ENCODE assay signal across 11 cellular contexts in the genomic region with DNA sequence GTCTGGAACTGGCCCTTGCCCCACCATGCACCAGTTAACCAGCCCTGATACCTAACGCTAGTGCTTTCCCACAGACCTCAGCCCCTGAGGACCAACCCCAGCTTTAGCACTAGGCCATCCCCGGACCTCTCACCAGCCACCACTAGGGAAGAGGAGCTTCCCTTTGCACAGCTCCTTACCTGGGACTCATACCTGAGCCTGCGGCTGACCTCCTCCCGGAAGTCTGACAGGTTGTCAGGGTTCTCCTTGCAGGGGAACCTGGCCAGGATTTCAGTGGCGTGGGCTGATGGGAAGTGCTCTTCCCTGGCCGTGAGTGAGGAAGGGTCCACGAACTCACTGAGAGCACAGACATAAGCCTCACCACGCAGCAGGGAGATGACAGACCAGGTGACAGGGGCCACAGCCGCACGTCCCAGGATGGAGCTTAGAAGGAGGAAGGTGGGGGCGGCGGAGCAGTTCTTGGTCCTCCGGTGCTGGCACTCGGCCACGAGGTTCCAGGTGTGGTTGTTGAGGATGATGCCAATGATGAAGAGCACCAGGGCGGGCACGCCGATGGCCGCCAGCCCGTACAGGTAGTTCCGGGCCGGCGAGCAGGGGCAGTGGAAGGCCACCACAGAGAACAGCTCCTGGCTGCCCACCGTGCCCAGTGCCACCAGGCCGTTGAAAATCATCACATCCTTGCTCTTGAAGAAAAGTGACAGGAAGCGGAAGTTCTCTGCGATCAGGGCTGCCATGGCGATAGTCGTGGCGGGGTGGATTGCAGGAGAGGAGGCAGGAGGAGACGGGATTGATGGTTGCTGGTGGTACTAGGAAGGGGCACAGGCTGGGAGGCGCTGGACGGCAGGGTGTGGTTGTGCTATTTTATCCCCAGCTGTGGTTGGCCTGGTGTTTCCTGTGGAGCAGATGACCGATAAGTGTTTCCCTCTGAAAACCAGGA. TPM values are rescaled to one million over a fixed set of nuclear protein-coding genes. Genes with fewer than 3 reads are reported as not detected.
DNase-seq lines count a peak whose midpoint lies in the region; ATAC-seq and TF ChIP-seq lines count a peak whose summit lies in the region.
"Had no signal": no experiment of that assay in that cellular context is flagged by ENCODE, and none has a peak within 500 bp of the region (broad histone marks: within the 10 kb centered on the region; RNA-seq: fewer than 3 reads in every experiment).

No MANE protein-coding gene starts in this region.

- H3K27me3 Mint-ChIP-seq in CD14-positive monocyte (ENCODE audit: low read depth in 3 of 3): peaks cover 1 to 7% (median 4%) of the 10 kb centered on the region in 3 donors

- H3K9me2 ChIP-seq in PC-9 (ENCODE audit: insufficient read depth): no peaks in the 10 kb centered on the region

- no peak overlapping the region for H2AFZ ChIP-seq in PC-9

- H3K9me3 Mint-ChIP-seq in CD14-positive monocyte: no peaks in the 10 kb centered on the region

- POLR2A ChIA-PET in PC-9 (lab: Charles Lee; ENCODE audit: unreplicated experiment): no interaction called here

- 79 to 83% methylated on average over 34 of the region's 34 CpGs for WGBS in esophagus, 2 donors

- H3K4me1 Mint-ChIP-seq in CD14-positive monocyte: peaks cover 71% of the 10 kb centered on the region

- peaks cover 16% of the 10 kb centered on the region for H3F3A ChIP-seq in PC-9 (ENCODE audit: insufficient read depth, low read depth)

- H3K4me2 ChIP-seq in PC-9: peak overlapping the region; percentile 91

- TF ChIP-seq CTCF in CD14-positive monocyte (IDR thresholded peaks at IDR 0.05) (no peak), PC-9 (conservative IDR thresholded peaks at IDR 0.05) (no peak), omental fat pad (IDR thresholded peaks at IDR 0.05) (no peak)

- CTCF ChIA-PET in PC-9 (lab: Charles Lee): no interaction called here

- ATAC-seq in HG03175 (IDR thresholded peaks at IDR 0.05; ENCODE audit: unreplicated experiment): no peak
- no peak for ATAC-seq in omental fat pad (ENCODE audit: low FRiP score)
- ATAC-seq: left colon had no signal

- BruUV-seq in PC-9 (replicated peaks; lab: Mats Ljungman, UMichigan): no TSS peak

- no peak overlapping the region for H3K27ac ChIP-seq in PC-9
- peak overlapping the region; percentile 46 to 47 for H3K27ac ChIP-seq in esophagus (ENCODE audit: low read depth in 2 of 2, low read length in 1 of 2)

- intact Hi-C loops in CD14-positive monocyte (cut with micrococcal nuclease): loop anchor here in 1 of 2 donors (5.0 kb wide), 1 partner anchor 38 kb away; no protein-coding TSS in a partner anchor
- intact Hi-C loops in PC-9 (cut with micrococcal nuclease; ENCODE audit: unreplicated experiment): loop anchor here (2.0 kb wide), 1 partner anchor 29 kb away; a partner anchor contains a TSS
- intact Hi-C loops in posterior vena cava (cut with DNase I): no loop called here

- H3K27ac Mint-ChIP-seq in CD14-positive monocyte: peak overlapping the region in 5 of 7 donors; percentile 19 to 82 (median 69)

- H3K4me3 Mint-ChIP-seq in CD14-positive monocyte: peak overlapping the region; percentile 56 to 98

- DNase-seq in CD14-positive monocyte (ENCODE audit: low spot score): no peak
- no peak for DNase-seq in PC-9
- DNase-seq in posterior vena cava (ENCODE audit: low spot score): peak; percentile 80
- DNase-seq in omental fat pad (ENCODE audit: low spot score): no peak
- no peak for DNase-seq in NCI-H510A (lab: John Stamatoyannopoulos, UW)
- no peak for DNase-seq in HPDE6-E6E7 (ENCODE audit: extremely low spot score)
- DNase-seq: DMS79 had no signal

- peaks cover 5% of the 10 kb centered on the region; the same call in 1 of the 2 replicates for H4K20me1 ChIP-seq in PC-9 (ENCODE audit: insufficient read depth)

- H3K36me3 ChIP-seq in PC-9 (ENCODE audit: low read depth) (peaks cover 10% of the 10 kb centered on the region; the same call in 1 of the 2 replicates), esophagus (ENCODE audit: control insufficient read depth in 2 of 2, insufficient read depth in 2 of 2, low read length in 1 of 2) (peaks cover 10 to 34% of the 10 kb centered on the region in 2 donors)

- H3K4me3 ChIP-seq in PC-9 (no peak overlapping the region; the same call in 1 of the 2 replicates), esophagus (ENCODE audit: low read depth in 1 of 2, low read length in 2 of 2) (no peak overlapping the region)

- peaks cover 44% of the 10 kb centered on the region for H3K79me2 ChIP-seq in PC-9 (ENCODE audit: low read depth)

- peaks cover 57 to 65% of the 10 kb centered on the region in 2 donors for H3K36me3 Mint-ChIP-seq in CD14-positive monocyte

- H3K27me3 ChIP-seq in PC-9 (ENCODE audit: insufficient read depth, low read depth): no peaks in the 10 kb centered on the region
- H3K27me3 ChIP-seq in esophagus (ENCODE audit: control insufficient read depth in 1 of 2, insufficient read depth in 2 of 2, low read length in 2 of 2): no peaks in the 10 kb centered on the region

- H3K9me3 ChIP-seq in PC-9 (ENCODE audit: insufficient read depth, low read depth) (no peaks in the 10 kb centered on the region), esophagus (ENCODE audit: control insufficient read depth in 2 of 2, insufficient read depth in 1 of 2, low read depth in 1 of 2, low read length in 1 of 2) (no peaks in the 10 kb centered on the region)

- H3K4me1 ChIP-seq in PC-9 (replicated peaks; ENCODE audit: insufficient read depth) (peaks cover 46% of the 10 kb centered on the region), esophagus (ENCODE audit: control insufficient read depth in 2 of 2, insufficient read depth in 2 of 2, low read length in 1 of 2) (peaks cover 8 to 25% of the 10 kb centered on the region in 2 donors)

RNA-seq across cellular contexts. Expression of a gene that starts 2.7 kb away (rescaled TPM):
- polyA plus RNA-seq in CD14-positive monocyte: 10 to 100 TPM; 48.4 to 66.5 TPM
- total RNA-seq in PC-9 (2021): 46.3 and 54.1 TPM in 2 replicates
- polyA plus RNA-seq in esophagus: 1 to 10 TPM; 5.3 to 9.7 TPM
- 10 to 100 TPM; 49.8 to 59.4 TPM for total RNA-seq in posterior vena cava
- total RNA-seq in omental fat pad: 100 to 1,000 TPM in 1 of 4 donors, 10 to 100 TPM in 3; 63.5 to 113 (median 74.9) TPM

RNA-seq across cellular contexts. Expression of a gene that starts 9.2 kb away (rescaled TPM):
- not detected for polyA plus RNA-seq in CD14-positive monocyte
- total RNA-seq in PC-9 (2021): not detected in 2 replicates
- polyA plus RNA-seq in esophagus: not detected
- not detected for total RNA-seq in posterior vena cava
- total RNA-seq in omental fat pad: not detected
- total RNA-seq: left colon, ureter had no signal

RNA-seq across cellular contexts. Expression of a gene that starts 29.6 kb away (rescaled TPM):
- under 1 TPM in 1 of 2 donors, not detected in 1; 0.62 TPM for polyA plus RNA-seq in CD14-positive monocyte
- 12.5 and 13.1 TPM in 2 replicates for total RNA-seq in PC-9 (2021)
- polyA plus RNA-seq in esophagus: not detected
- total RNA-seq in posterior vena cava: not detected
- total RNA-seq in omental fat pad: not detected
- total RNA-seq: left colon, ureter had no signal

RNA-seq across cellular contexts. Expression of a gene that starts 44.0 kb away (rescaled TPM):
- polyA plus RNA-seq in CD14-positive monocyte: 1 to 10 TPM; 3.0 to 3.3 TPM
- 3.0 and 4.8 TPM in 2 replicates for total RNA-seq in PC-9 (2021)
- polyA plus RNA-seq in esophagus: under 1 TPM; 0.10 to 0.11 TPM
- total RNA-seq in posterior vena cava: under 1 TPM; 0.37 to 0.48 TPM
- total RNA-seq in omental fat pad: under 1 TPM in 2 of 4 donors, not detected in 2; 0.12 to 0.13 TPM

RNA-seq across cellular contexts. Expression of a gene that starts 53.0 kb away (rescaled TPM):
- 1 to 10 TPM; 2.9 to 3.3 TPM for polyA plus RNA-seq in CD14-positive monocyte
- 20.4 and 20.5 TPM in 2 replicates for total RNA-seq in PC-9 (2021)
- polyA plus RNA-seq in esophagus: 10 to 100 TPM; 12.2 to 15.5 TPM
- 10 to 100 TPM; 18.2 to 22.1 TPM for total RNA-seq in posterior vena cava
- 10 to 100 TPM; 16.1 to 55.2 (median 23.8) TPM for total RNA-seq in omental fat pad

Comparison
In these comparisons a context has a peak if more than half of its experiments do, and no peak if none do; other contexts are left out.
1. RNA of a gene that starts 29.6 kb away (total RNA-seq): 12.5 to 13.1 TPM in PC-9; not detected in posterior vena cava and not detected in omental fat pad; every median in the first group is over 10 times any median in the second.